ENCODE assay signal across 9 cellular contexts in the genomic region with DNA sequence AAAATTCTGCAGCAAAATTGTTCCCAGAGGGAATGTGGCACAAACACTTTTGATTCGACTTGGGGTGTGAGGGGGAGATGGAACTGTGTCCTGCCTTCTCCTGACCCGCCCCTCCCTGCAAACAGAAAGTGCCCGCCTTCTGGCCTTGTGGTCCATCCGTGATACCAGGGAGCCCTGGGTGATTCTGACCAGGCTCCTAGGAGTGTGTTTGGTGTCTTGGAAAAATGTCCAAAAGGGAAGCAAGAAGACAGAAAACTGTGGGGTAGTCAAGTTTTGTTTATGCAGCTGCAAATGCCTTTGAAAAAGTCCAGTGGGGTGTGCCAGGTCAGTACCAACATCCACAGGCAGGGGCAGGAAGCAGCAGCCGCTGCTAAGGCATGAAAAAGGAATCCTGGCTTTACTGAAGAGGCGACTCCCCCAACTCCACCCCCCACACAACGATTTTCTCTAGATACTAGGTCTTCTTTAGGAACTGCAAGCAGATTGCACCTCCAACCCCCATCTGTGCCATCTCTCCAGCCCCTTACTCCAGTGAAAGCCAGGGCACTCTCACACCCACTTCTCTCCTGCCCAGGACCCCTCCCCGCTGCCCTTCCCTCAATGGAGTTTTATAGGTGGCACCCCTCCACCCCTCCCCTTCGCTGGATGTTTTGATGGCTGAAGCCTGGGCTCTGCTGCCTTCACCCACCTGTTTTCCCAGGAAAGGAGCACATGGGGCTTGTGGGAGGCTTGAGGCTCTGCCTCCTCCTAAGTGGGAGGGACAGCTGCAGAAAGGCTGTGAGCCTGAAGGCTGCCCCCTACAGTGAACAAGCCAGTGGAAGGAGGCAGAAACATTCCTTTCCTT.
DNase-seq lines count a peak whose midpoint lies in the region; ATAC-seq and TF ChIP-seq lines count a peak whose summit lies in the region.
"Had no signal": no experiment of that assay in that cellular context is flagged by ENCODE, and none has a peak within 500 bp of the region (broad histone marks: within the 10 kb centered on the region; RNA-seq: fewer than 3 reads in every experiment).

No MANE protein-coding gene starts in this region.

- H3K9me3 ChIP-seq in parathyroid adenoma (ENCODE audit: control insufficient read depth, low read length) = no peaks in the 10 kb centered on the region

- H3K4me1 ChIP-seq in parathyroid adenoma = no peaks in the 10 kb centered on the region

- no peak overlapping the region for H3K9ac ChIP-seq in parathyroid adenoma

- H3K9me3 Mint-ChIP-seq in endothelial cell (ENCODE audit: unreplicated experiment) = no peaks in the 10 kb centered on the region
- H3K9me3 Mint-ChIP-seq: dendritic cell treated with granulocyte-macrophage colony-stimulating factor and Interleukin-4, amounts not matched to agents 40 ng/mL and 50 ng/mL, for 4 days had no signal

- ATAC-seq in GM21423 (IDR thresholded peaks at IDR 0.05; ENCODE audit: unreplicated experiment) (no peak), HG02970 (IDR thresholded peaks at IDR 0.05; ENCODE audit: low FRiP score, unreplicated experiment) (no peak)

- DNase-seq in EH (ENCODE audit: low read depth) (peak; percentile 64), NCI-H69 (lab: John Stamatoyannopoulos, UW) (peak; percentile 67), endothelial cell (ENCODE audit: low spot score) (peak; percentile 45), GM10248 (ENCODE audit: extremely low spot score) (no peak)
- DNase-seq in stimulated activated CD4-positive, alpha-beta T cell treated with anti-CD3 and anti-CD28 coated beads, Interleukin-4, amount 100 ng/mL, for 4 hours = no peak

- H3K27me3 ChIP-seq in parathyroid adenoma (ENCODE audit: control insufficient read depth, insufficient read depth, low read length) = no peaks in the 10 kb centered on the region

- peak overlapping the region; percentile 75 for H3K27ac Mint-ChIP-seq in endothelial cell (ENCODE audit: unreplicated experiment)
- H3K27ac Mint-ChIP-seq: dendritic cell treated with granulocyte-macrophage colony-stimulating factor and Interleukin-4, amounts not matched to agents 40 ng/mL and 50 ng/mL, for 4 days had no signal

- POLR2A ChIA-PET in GM10248 (lab: Yijun Ruan, JAX) = no interaction called here

- peaks cover 39% of the 10 kb centered on the region for H3K4me1 Mint-ChIP-seq in endothelial cell (ENCODE audit: unreplicated experiment)

- no peak overlapping the region for H3K4me3 ChIP-seq in parathyroid adenoma (ENCODE audit: low read depth, low read length)

- no peaks in the 10 kb centered on the region for H3K36me3 Mint-ChIP-seq in endothelial cell (ENCODE audit: low read depth, unreplicated experiment)

- TF ChIP-seq CTCF in endothelial cell (IDR thresholded peaks at IDR 0.05; ENCODE audit: unreplicated experiment) (peak; percentile 66), parathyroid adenoma (IDR thresholded peaks at IDR 0.05) (no peak), GM10248 (IDR thresholded peaks at IDR 0.05; ENCODE audit: control extremely low read depth, extremely low read depth, low read depth, missing control alignments) (no peak)

- H3K79me2 ChIP-seq in parathyroid adenoma = no peaks in the 10 kb centered on the region

- no peaks in the 10 kb centered on the region for H3K36me3 ChIP-seq in parathyroid adenoma (ENCODE audit: control insufficient read depth, insufficient read depth, low read length)

- no peak overlapping the region for H3K4me3 Mint-ChIP-seq in endothelial cell (ENCODE audit: unreplicated experiment)
- H3K4me3 Mint-ChIP-seq: dendritic cell treated with granulocyte-macrophage colony-stimulating factor and Interleukin-4, amounts not matched to agents 40 ng/mL and 50 ng/mL, for 4 days had no signal

- CTCF ChIA-PET in GM10248 (lab: Yijun Ruan, JAX) = interaction anchor here (0.9 kb wide), 1 partner anchor 130 kb away, joined by 4 read pairs; the partner anchor contains the start of gene DAPK2

- H3K4me2 ChIP-seq in parathyroid adenoma (ENCODE audit: low read length) = no peak overlapping the region

- H2AFZ ChIP-seq in parathyroid adenoma = peak overlapping the region; percentile 22

- H3K27me3 Mint-ChIP-seq in endothelial cell (ENCODE audit: unreplicated experiment) = peaks cover 2% of the 10 kb centered on the region

- H3K27ac ChIP-seq in parathyroid adenoma = no peak overlapping the region

Comparison
In these comparisons a context has a peak if more than half of its experiments do, and no peak if none do; other contexts are left out.
1. DNase-seq: peak in EH (single experiment), NCI-H69 (single experiment) and endothelial cell (single experiment); none in stimulated activated CD4-positive, alpha-beta T cell treated with anti-CD3 and anti-CD28 coated beads, Interleukin-4, amount 100 ng/mL, for 4 hours (0 of 2) and GM10248 (single experiment).